31 cellular contexts compared by ENCODE assay signal in genomic region chr2:198587726-198588125, GRCh38.
"Had no signal": no experiment of that assay in that cellular context is flagged by ENCODE, and none has a peak within 500 bp of the region (broad histone marks: within the 10 kb centered on the region; RNA-seq: fewer than 3 reads in every experiment).

No MANE protein-coding gene starts in this region.

- H3K27ac ChIP-seq: VCaP had no signal

- H3K4me3 ChIP-seq: MG63 had no signal

- ATAC-seq: activated CD8-positive, alpha-beta memory T cell treated with anti-CD3 and anti-CD28 coated beads, Interleukin-2, amount 10 ng/mL, durations not matched to agents 7 days and 5 days; activated naive CD8-positive, alpha-beta T cell treated with anti-CD3 and anti-CD28 coated beads, Interleukin-2, amount 50 U/mL, for 24 hours had no signal

- H3K36me3 ChIP-seq: MG63 had no signal

- H3K9me3 ChIP-seq: MG63 had no signal

- DNase-seq: activated B cell treated with CpG ODN at 0.5 μM for 24 hours; activated CD4-positive, alpha-beta memory T cell treated with anti-CD3 and anti-CD28 coated beads, Interleukin-2, amount 10 ng/mL, durations not matched to agents 7 days and 5 days; activated CD4-positive, alpha-beta T cell treated with anti-CD3 and anti-CD28 coated beads for 4 hours; activated CD4-positive, alpha-beta T cell treated with anti-CD3 and anti-CD28 coated beads, Interleukin-2, amount 50 U/mL, for 1 hour; activated CD4-positive, CD25-positive, alpha-beta regulatory T cell treated with anti-CD3 and anti-CD28 coated beads, Interleukin-2, amount 50 U/mL, for 72 hours; activated CD8-positive, alpha-beta memory T cell treated with anti-CD3 and anti-CD28 coated beads for 24 hours; activated CD8-positive, alpha-beta memory T cell treated with anti-CD3 and anti-CD28 coated beads, Interleukin-2, amount 10 ng/mL, durations not matched to agents 7 days and 5 days; activated CD8-positive, alpha-beta memory T cell treated with anti-CD3 and anti-CD28 coated beads, Interleukin-2, amount 50 U/mL, for 48 hours; activated effector memory CD4-positive, alpha-beta T cell treated with Interleukin-2 at 50 U/mL for 16 hours; activated naive CD4-positive, alpha-beta T cell treated with anti-CD3 and anti-CD28 coated beads, Interleukin-2, amount 10 ng/mL, durations not matched to agents 7 days and 5 days; activated naive CD8-positive, alpha-beta T cell treated with anti-CD3 and anti-CD28 coated beads, Interleukin-2, amount 50 U/mL, for 24 hours; activated T-cell treated with anti-CD3 and anti-CD28 coated beads, Interleukin-2, amount 50 U/mL, for 48 hours; anterior cingulate cortex; Karpas-422; KBM-7; MG63; NCI-H1048; NCI-H1105 treated with DMSO at 0.1 percent for 48 hours; NCI-H1436; NCI-H1694; NCI-H2029; NCI-H345; NCI-H524 treated with DMSO at 0.1 percent for 48 hours; NCI-H748 treated with DMSO at 0.1 percent for 48 hours; OCI-M1; Right ventricle myocardium superior; SW 1271; T-helper 1 cell; T-helper 2 cell; T-helper 9 cell had no signal

- H3K27me3 ChIP-seq: MG63 had no signal
